In the genomic region with DNA sequence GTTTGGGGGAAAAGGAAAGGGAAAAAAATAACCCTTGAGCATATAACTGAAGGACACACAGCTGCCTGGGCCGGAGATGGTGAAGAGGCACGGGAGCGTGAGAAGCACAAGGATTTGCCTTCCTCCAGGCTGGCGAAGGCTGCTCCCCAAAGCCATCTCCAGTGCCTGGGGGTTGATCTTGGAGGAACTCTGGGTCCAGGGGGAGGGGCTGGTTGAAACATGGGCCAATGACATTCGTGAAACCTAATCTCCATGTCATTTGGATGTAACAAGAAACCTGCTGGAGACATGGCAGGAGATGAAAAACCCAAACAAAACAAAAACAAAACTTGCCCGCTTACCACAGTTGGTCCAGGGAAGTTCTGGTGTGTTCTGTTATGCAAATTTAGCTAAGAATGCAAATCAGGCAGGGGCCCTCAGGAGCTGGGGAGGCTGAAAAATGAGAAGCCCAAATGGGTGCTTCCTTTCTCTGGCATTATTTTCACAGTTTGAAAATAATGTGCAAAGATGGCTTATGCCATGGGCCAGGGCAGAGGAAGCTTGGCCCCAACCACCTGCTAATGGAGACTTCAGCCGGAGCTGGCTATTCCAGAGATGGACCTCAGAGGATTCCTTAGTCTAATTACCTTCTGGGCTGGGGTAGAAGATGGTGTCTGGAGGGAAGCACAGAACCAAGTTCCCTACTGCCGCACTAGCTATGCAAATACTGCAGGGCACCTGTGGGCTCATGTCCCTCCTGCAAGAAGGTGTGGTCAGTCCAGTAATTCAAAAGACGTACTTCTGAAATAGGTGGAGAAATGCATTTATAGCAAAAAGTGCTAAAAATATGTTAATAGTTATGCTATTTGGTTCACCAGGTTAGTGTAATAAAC, we compare ENCODE assay signal across 8 cellular contexts.
DNase-seq lines count a peak whose midpoint lies in the region; ATAC-seq lines count a peak whose summit lies in the region.

No MANE protein-coding gene starts in this region.

- H2BK120ac ChIP-seq in neuronal stem cell (ENCODE audit: low read depth, low read length): no peak overlapping the region

- H3K18ac ChIP-seq in neuronal stem cell (ENCODE audit: low read length): peak overlapping the region; percentile 55

- no peaks in the 10 kb centered on the region for H3K36me3 ChIP-seq in neuronal stem cell (replicated peaks in 1 of 2; ENCODE audit: control insufficient read depth in 2 of 2, insufficient read depth in 2 of 2, low read length in 2 of 2)

- no CpG with 5 or more reads among the region's 9 CpGs for WGBS in neuronal stem cell (ENCODE audit: extremely low coverage in 2 of 2, insufficient read length in 2 of 2, insufficient replicate concordance in 1 of 2), 2 donors

- no peak overlapping the region for H2BK12ac ChIP-seq in neuronal stem cell (ENCODE audit: low read length)

- H3K79me1 ChIP-seq in neuronal stem cell (ENCODE audit: low read depth, low read length): no peaks in the 10 kb centered on the region

- H4K8ac ChIP-seq in neuronal stem cell (ENCODE audit: low read depth, low read length): no peak overlapping the region

- H3K4me3 ChIP-seq in neuronal stem cell (ENCODE audit: low read length in 2 of 2): no peak overlapping the region

- H3K14ac ChIP-seq in neuronal stem cell (ENCODE audit: low read length): no peak overlapping the region

- no peak overlapping the region for H2BK15ac ChIP-seq in neuronal stem cell (ENCODE audit: low read length)

- no peak overlapping the region for H2AFZ ChIP-seq in neuronal stem cell (ENCODE audit: low read length)

- peaks cover 10% of the 10 kb centered on the region in 2 donors for H3K4me1 ChIP-seq in neuronal stem cell (ENCODE audit: control insufficient read depth in 2 of 2, insufficient read depth in 1 of 2, low read depth in 1 of 2, low read length in 2 of 2)

- peak; percentile 11 for DNase-seq in GM04504 (ENCODE audit: low read depth)
- DNase-seq in neuronal stem cell (ENCODE audit: low spot score): peak; percentile 29
- DNase-seq in NK-92 treated with Interleukin-12 subunit alpha and Interleukin-12 subunit beta, amount 100 ng/mL, for 24 hours (lab: John Stamatoyannopoulos, UW): no peak
- no peak for DNase-seq in D341Med (ENCODE audit: low spot score)
- DNase-seq in mucosa of gallbladder (ENCODE audit: low spot score): no peak

- ATAC-seq in GM19372 (IDR thresholded peaks at IDR 0.05; ENCODE audit: low read depth, unreplicated experiment): peak; percentile 47
- peak; percentile 57 for ATAC-seq in HG03354 (IDR thresholded peaks at IDR 0.05; ENCODE audit: poor library complexity, severe bottlenecking, unreplicated experiment)

- no peak overlapping the region for H4K91ac ChIP-seq in neuronal stem cell (ENCODE audit: low read depth, low read length, poor library complexity)

- H3K4me3 Mint-ChIP-seq in activated naive CD4-positive, alpha-beta T cell treated with anti-CD3 and anti-CD28 coated beads, Interleukin-2, amount 50 U/mL, for 24 hours: peak overlapping the region; percentile 86

- no peak overlapping the region for H2AK5ac ChIP-seq in neuronal stem cell (ENCODE audit: low read depth, low read length)

- no peak overlapping the region for H3K27ac ChIP-seq in neuronal stem cell (replicated peaks; ENCODE audit: low read length)

- H3K27me3 Mint-ChIP-seq in activated naive CD4-positive, alpha-beta T cell treated with anti-CD3 and anti-CD28 coated beads, Interleukin-2, amount 50 U/mL, for 24 hours: no peaks in the 10 kb centered on the region

- no peak overlapping the region for H3K23ac ChIP-seq in neuronal stem cell (ENCODE audit: low read depth, low read length, poor library complexity)

- no peak overlapping the region for H2BK5ac ChIP-seq in neuronal stem cell (ENCODE audit: low read length)

- no peaks in the 10 kb centered on the region for H3K27me3 ChIP-seq in neuronal stem cell (ENCODE audit: control insufficient read depth in 3 of 3, insufficient read depth in 3 of 3, low read depth in 1 of 3, low read length in 3 of 3)

- H3K9me3 Mint-ChIP-seq in activated naive CD4-positive, alpha-beta T cell treated with anti-CD3 and anti-CD28 coated beads, Interleukin-2, amount 50 U/mL, for 24 hours: no peaks in the 10 kb centered on the region

- no peak overlapping the region for H3K4ac ChIP-seq in neuronal stem cell (ENCODE audit: low read length)

- peaks cover 13% of the 10 kb centered on the region for H3K36me3 Mint-ChIP-seq in activated naive CD4-positive, alpha-beta T cell treated with anti-CD3 and anti-CD28 coated beads, Interleukin-2, amount 50 U/mL, for 24 hours

- no peak overlapping the region for H3K9ac ChIP-seq in neuronal stem cell (ENCODE audit: low read depth, low read length, poor library complexity)

- peaks cover 87% of the 10 kb centered on the region for H3K4me1 Mint-ChIP-seq in activated naive CD4-positive, alpha-beta T cell treated with anti-CD3 and anti-CD28 coated beads, Interleukin-2, amount 50 U/mL, for 24 hours

- peak overlapping the region; percentile 98 for H3K27ac Mint-ChIP-seq in activated naive CD4-positive, alpha-beta T cell treated with anti-CD3 and anti-CD28 coated beads, Interleukin-2, amount 50 U/mL, for 24 hours

- no peak overlapping the region for H3K4me2 ChIP-seq in neuronal stem cell (ENCODE audit: insufficient read depth, low read length, poor library complexity, severe bottlenecking)

- H3K9me3 ChIP-seq in neuronal stem cell (replicated peaks in 1 of 2; ENCODE audit: control insufficient read depth in 2 of 2, insufficient read depth in 1 of 2, low read depth in 1 of 2, low read length in 2 of 2): no peaks in the 10 kb centered on the region

Comparison
In these comparisons a context has a peak if more than half of its experiments do, and no peak if none do; other contexts are left out.
1. DNase-seq: peak in GM04504 (single experiment) and neuronal stem cell (single experiment); none in NK-92 treated with Interleukin-12 subunit alpha and Interleukin-12 subunit beta, amount 100 ng/mL, for 24 hours (single experiment), D341Med (single experiment) and mucosa of gallbladder (single experiment).